ENCODE assay signal across 15 cellular contexts in the genomic region with DNA sequence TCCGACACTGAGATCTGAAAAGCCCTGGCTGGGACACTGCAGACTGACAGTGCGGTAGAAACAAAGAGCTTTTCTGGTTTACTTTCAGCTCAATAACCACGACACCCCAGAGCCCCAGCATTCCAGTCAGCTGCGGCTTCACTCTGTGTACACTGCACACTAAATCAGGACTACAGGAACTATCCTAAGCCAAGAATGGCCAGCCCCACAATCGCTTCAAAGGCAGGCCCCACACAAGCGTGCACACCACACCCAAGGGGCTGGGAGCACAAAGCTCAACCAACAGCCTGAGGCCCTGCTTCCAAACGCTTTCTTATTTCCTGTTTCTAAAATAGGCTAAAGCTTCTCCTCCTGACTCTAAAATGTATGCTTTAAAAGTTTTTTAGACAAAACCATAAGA. TPM values are rescaled to one million over a fixed set of nuclear protein-coding genes. Genes with fewer than 3 reads are reported as not detected.
DNase-seq lines count a peak whose midpoint lies in the region; ATAC-seq and TF ChIP-seq lines count a peak whose summit lies in the region.
"Had no signal": no experiment of that assay in that cellular context is flagged by ENCODE, and none has a peak within 500 bp of the region (broad histone marks: within the 10 kb centered on the region; RNA-seq: fewer than 3 reads in every experiment).

No MANE protein-coding gene starts in this region.

- no peaks in the 10 kb centered on the region for H3K9me3 ChIP-seq in esophagus (ENCODE audit: control insufficient read depth in 2 of 2, insufficient read depth in 1 of 2, low read depth in 1 of 2, low read length in 1 of 2)
- H3K9me3 ChIP-seq in transverse colon, result no peaks in the 10 kb centered on the region
- H3K9me3 ChIP-seq in SK-N-SH, result no peaks in the 10 kb centered on the region
- no peaks in the 10 kb centered on the region for H3K9me3 ChIP-seq in effector memory CD4-positive, alpha-beta T cell (ENCODE audit: control insufficient read depth, low read length)
- H3K9me3 ChIP-seq: MG63, SJCRH30 had no signal

- H3K36me3 ChIP-seq in esophagus (ENCODE audit: control insufficient read depth in 2 of 2, insufficient read depth in 2 of 2, low read length in 1 of 2) (peaks cover 19 to 46% of the 10 kb centered on the region in 2 donors), transverse colon (peaks cover 0 to 14% (median 6%) of the 10 kb centered on the region in 4 donors), SK-N-SH (replicated peaks in 1 of 2; ENCODE audit: control insufficient read depth in 1 of 2, insufficient read depth in 2 of 2, low read length in 1 of 2) (peaks cover 80 to 89% of the 10 kb centered on the region in 2 experiments)
- peaks cover 85% of the 10 kb centered on the region for H3K36me3 ChIP-seq in effector memory CD4-positive, alpha-beta T cell (ENCODE audit: control insufficient read depth, insufficient read depth, low read length)

- no peaks in the 10 kb centered on the region for H3K27me3 Mint-ChIP-seq in activated CD8-positive, alpha-beta T cell treated with anti-CD3 and anti-CD28 coated beads, Interleukin-2, amount 10 ng/mL, durations not matched to agents 7 days and 5 days (ENCODE audit: low read depth)
- H3K27me3 Mint-ChIP-seq in activated CD8-positive, alpha-beta T cell treated with anti-CD3 and anti-CD28 coated beads for 36 hours, result no peaks in the 10 kb centered on the region
- H3K27me3 Mint-ChIP-seq in mesothelial cell of epicardium (ENCODE audit: low read depth), result no peaks in the 10 kb centered on the region
- H3K27me3 Mint-ChIP-seq: natural killer cell treated with Interleukin-12 subunit alpha and Interleukin-12 subunit beta and Interleukin-15 and Interleukin-18, amount 100 ng/mL, for 72 hours had no signal

- H3K4me3 ChIP-seq in esophagus (ENCODE audit: low read depth in 1 of 2, low read length in 2 of 2), result no peak overlapping the region
- no peak overlapping the region for H3K4me3 ChIP-seq in transverse colon
- H3K4me3 ChIP-seq in SK-N-SH (ENCODE audit: low read depth in 2 of 2, low read length in 1 of 2), result no peak overlapping the region
- H3K4me3 ChIP-seq in effector memory CD4-positive, alpha-beta T cell (ENCODE audit: insufficient read depth, low read depth, low read length, poor library complexity, severe bottlenecking), result no peak overlapping the region
- H3K4me3 ChIP-seq: MG63, SJCRH30 had no signal

- no peak for TF ChIP-seq RAD21 in SK-N-SH (IDR thresholded peaks at IDR 0.05; ENCODE audit: low read length)

- no peaks in the 10 kb centered on the region for H3F3A ChIP-seq in SK-N-SH (replicated peaks; ENCODE audit: insufficient read depth)

- peak overlapping the region; percentile 32 for H3K27ac Mint-ChIP-seq in activated CD8-positive, alpha-beta T cell treated with anti-CD3 and anti-CD28 coated beads, Interleukin-2, amount 10 ng/mL, durations not matched to agents 7 days and 5 days
- H3K27ac Mint-ChIP-seq in activated CD8-positive, alpha-beta T cell treated with anti-CD3 and anti-CD28 coated beads for 36 hours, result no peak overlapping the region
- peak overlapping the region; percentile 9 for H3K27ac Mint-ChIP-seq in mesothelial cell of epicardium
- H3K27ac Mint-ChIP-seq: natural killer cell treated with Interleukin-12 subunit alpha and Interleukin-12 subunit beta and Interleukin-15 and Interleukin-18, amount 100 ng/mL, for 72 hours had no signal

- peaks cover 2 to 8% of the 10 kb centered on the region in 2 donors for H3K4me1 ChIP-seq in esophagus (ENCODE audit: control insufficient read depth in 2 of 2, insufficient read depth in 2 of 2, low read length in 1 of 2)
- peaks cover 0 to 13% (median 7%) of the 10 kb centered on the region in 4 donors for H3K4me1 ChIP-seq in transverse colon
- no peaks in the 10 kb centered on the region for H3K4me1 ChIP-seq in SK-N-SH (ENCODE audit: control insufficient read depth in 1 of 2, insufficient read depth in 2 of 2, low read depth in 1 of 2, low read length in 1 of 2)
- no peaks in the 10 kb centered on the region for H3K4me1 ChIP-seq in effector memory CD4-positive, alpha-beta T cell (ENCODE audit: control insufficient read depth, insufficient read depth, low read length, poor library complexity, severe bottlenecking)
- H3K4me1 ChIP-seq: SJCRH30 had no signal

- no peaks in the 10 kb centered on the region for H3K9me2 ChIP-seq in SK-N-SH

- no peaks in the 10 kb centered on the region for H4K20me1 ChIP-seq in SK-N-SH (ENCODE audit: insufficient read depth)

- DNase-seq in activated CD8-positive, alpha-beta T cell treated with anti-CD3 and anti-CD28 coated beads, Interleukin-2, amount 10 ng/mL, durations not matched to agents 7 days and 5 days, result no peak
- no peak for DNase-seq in activated CD8-positive, alpha-beta T cell treated with anti-CD3 and anti-CD28 coated beads for 36 hours
- DNase-seq in mesothelial cell of epicardium (ENCODE audit: low spot score in 2 of 2, unreplicated experiment in 2 of 2) (no peak), transverse colon (peak; percentile 63), COLO668 (lab: John Stamatoyannopoulos, UW; ENCODE audit: unreplicated experiment) (no peak), SK-N-SH (no peak)
- no peak for DNase-seq in effector memory CD4-positive, alpha-beta T cell
- DNase-seq: activated CD4-positive, CD25-positive, alpha-beta regulatory T cell; activated naive CD4-positive, alpha-beta T cell treated with Interleukin-2 at 50 U/mL for 16 hours; DMS79 treated with DMSO at 0.1 percent for 48 hours; MG63; NCI-H69; SJCRH30 had no signal

- in situ Hi-C loops in transverse colon (cut with MboI; ENCODE audit: low pct_ligation_motif_present in 1 of 4, low pct_unique_long_range_greater_than_20kb in 1 of 4, low sequenced_read_pairs in 3 of 4), result no loop called here

- H3K27ac ChIP-seq in esophagus (ENCODE audit: low read depth in 2 of 2, low read length in 1 of 2) (peak overlapping the region; percentile 36 to 78), transverse colon (peak overlapping the region; percentile 35 to 69 (median 56)), SK-N-SH (ENCODE audit: low read depth in 2 of 2, low read length in 1 of 2) (no peak overlapping the region)
- no peak overlapping the region for H3K27ac ChIP-seq in effector memory CD4-positive, alpha-beta T cell (ENCODE audit: insufficient read depth, low read length, poor library complexity, severe bottlenecking)
- H3K27ac ChIP-seq: SJCRH30 had no signal

- intact Hi-C loops in activated CD8-positive, alpha-beta T cell treated with anti-CD3 and anti-CD28 coated beads for 36 hours (cut with micrococcal nuclease), result no loop called here
- intact Hi-C loops in transverse colon (cut with DNase I; ENCODE audit: low total_unique reads), result no loop called here

- H3K4me2 ChIP-seq in SK-N-SH, result no peak overlapping the region

- peaks cover 27% of the 10 kb centered on the region; the same call in 1 of the 2 replicates for H3K79me2 ChIP-seq in SK-N-SH (ENCODE audit: insufficient read depth)

- no peak overlapping the region for H2AFZ ChIP-seq in SK-N-SH (ENCODE audit: low read depth)

- H3K4me3 Mint-ChIP-seq in activated CD8-positive, alpha-beta T cell treated with anti-CD3 and anti-CD28 coated beads, Interleukin-2, amount 10 ng/mL, durations not matched to agents 7 days and 5 days, result no peak overlapping the region
- H3K4me3 Mint-ChIP-seq in activated CD8-positive, alpha-beta T cell treated with anti-CD3 and anti-CD28 coated beads for 36 hours, result no peak overlapping the region
- no peak overlapping the region for H3K4me3 Mint-ChIP-seq in mesothelial cell of epicardium
- H3K4me3 Mint-ChIP-seq: natural killer cell treated with Interleukin-12 subunit alpha and Interleukin-12 subunit beta and Interleukin-15 and Interleukin-18, amount 100 ng/mL, for 72 hours had no signal

- TF ChIP-seq CTCF in activated CD8-positive, alpha-beta T cell treated with anti-CD3 and anti-CD28 coated beads for 36 hours (IDR thresholded peaks at IDR 0.05), result no peak
- TF ChIP-seq CTCF in mesothelial cell of epicardium (IDR thresholded peaks at IDR 0.05; ENCODE audit: unreplicated experiment) (no peak), transverse colon (IDR thresholded peaks at IDR 0.05) (no peak), SK-N-SH (IDR thresholded peaks at IDR 0.05) (no peak)

- H3K9me3 Mint-ChIP-seq in activated CD8-positive, alpha-beta T cell treated with anti-CD3 and anti-CD28 coated beads, Interleukin-2, amount 10 ng/mL, durations not matched to agents 7 days and 5 days (ENCODE audit: insufficient read depth), result no peaks in the 10 kb centered on the region
- no peaks in the 10 kb centered on the region for H3K9me3 Mint-ChIP-seq in activated CD8-positive, alpha-beta T cell treated with anti-CD3 and anti-CD28 coated beads for 36 hours
- H3K9me3 Mint-ChIP-seq in mesothelial cell of epicardium, result no peaks in the 10 kb centered on the region
- H3K9me3 Mint-ChIP-seq: natural killer cell treated with Interleukin-12 subunit alpha and Interleukin-12 subunit beta and Interleukin-15 and Interleukin-18, amount 100 ng/mL, for 72 hours had no signal

- no peak for TF ChIP-seq EP300 in transverse colon (IDR thresholded peaks at IDR 0.05; ENCODE audit: low read depth)
- no peak for TF ChIP-seq EP300 in SK-N-SH (IDR thresholded peaks at IDR 0.05; ENCODE audit: borderline replicate concordance in 1 of 2, low read depth in 1 of 2, low read length in 1 of 2)

- no peak for ATAC-seq in activated CD8-positive, alpha-beta T cell treated with anti-CD3 and anti-CD28 coated beads, Interleukin-2, amount 10 ng/mL, durations not matched to agents 7 days and 5 days
- no peak for ATAC-seq in activated CD8-positive, alpha-beta T cell treated with anti-CD3 and anti-CD28 coated beads for 36 hours
- ATAC-seq: natural killer cell treated with Interleukin-12 subunit alpha and Interleukin-12 subunit beta and Interleukin-15 and Interleukin-18, amount 100 ng/mL, for 72 hours had no signal

- no peak for TF ChIP-seq POLR2A in transverse colon (IDR thresholded peaks at IDR 0.05)

- H3K36me3 Mint-ChIP-seq in activated CD8-positive, alpha-beta T cell treated with anti-CD3 and anti-CD28 coated beads, Interleukin-2, amount 10 ng/mL, durations not matched to agents 7 days and 5 days (ENCODE audit: low read depth), result peaks cover 73% of the 10 kb centered on the region
- H3K36me3 Mint-ChIP-seq in activated CD8-positive, alpha-beta T cell treated with anti-CD3 and anti-CD28 coated beads for 36 hours (ENCODE audit: low read depth), result peaks cover 70% of the 10 kb centered on the region
- peaks cover 52% of the 10 kb centered on the region for H3K36me3 Mint-ChIP-seq in mesothelial cell of epicardium

- no peak overlapping the region for H3K9ac ChIP-seq in SK-N-SH

- no peaks in the 10 kb centered on the region for H3K27me3 ChIP-seq in esophagus (ENCODE audit: control insufficient read depth in 1 of 2, insufficient read depth in 2 of 2, low read length in 2 of 2)
- H3K27me3 ChIP-seq in transverse colon, result no peaks in the 10 kb centered on the region
- H3K27me3 ChIP-seq in SK-N-SH (ENCODE audit: insufficient read depth), result no peaks in the 10 kb centered on the region
- H3K27me3 ChIP-seq in effector memory CD4-positive, alpha-beta T cell (replicated peaks; ENCODE audit: control insufficient read depth, insufficient read depth, low read length, poor library complexity, severe bottlenecking), result no peaks in the 10 kb centered on the region
- H3K27me3 ChIP-seq: MG63, SJCRH30 had no signal

- CTCF ChIA-PET in activated CD8-positive, alpha-beta T cell treated with anti-CD3 and anti-CD28 coated beads, Interleukin-2, amount 10 ng/mL, durations not matched to agents 7 days and 5 days (lab: Charles Lee), result interaction anchor here (1.8 kb wide), 1 partner anchor 237 kb away, joined by 5 read pairs; no protein-coding TSS in a partner anchor
- CTCF ChIA-PET in activated CD8-positive, alpha-beta T cell treated with anti-CD3 and anti-CD28 coated beads for 36 hours (lab: Charles Lee), result interaction anchor here (1.2 kb wide), 1 partner anchor 9 kb away, joined by 4 read pairs; no protein-coding TSS in a partner anchor
- CTCF ChIA-PET in SK-N-SH (lab: Yijun Ruan, JAX), result interaction anchor here (2.8 kb wide), 1 partner anchor 10 kb away, joined by 8 read pairs; no protein-coding TSS in a partner anchor

- no peaks in the 10 kb centered on the region for H3K4me1 Mint-ChIP-seq in activated CD8-positive, alpha-beta T cell treated with anti-CD3 and anti-CD28 coated beads, Interleukin-2, amount 10 ng/mL, durations not matched to agents 7 days and 5 days (ENCODE audit: low read depth)
- H3K4me1 Mint-ChIP-seq in activated CD8-positive, alpha-beta T cell treated with anti-CD3 and anti-CD28 coated beads for 36 hours (ENCODE audit: low read depth), result no peaks in the 10 kb centered on the region
- peaks cover 5% of the 10 kb centered on the region for H3K4me1 Mint-ChIP-seq in mesothelial cell of epicardium

- 34 to 39% methylated on average over 7 of the region's 7 CpGs for WGBS in esophagus, 2 donors
- WGBS in transverse colon (ENCODE audit: low coverage in 1 of 2), 2 donors, result 56 to 61% methylated on average over 5 to 7 of the region's 7 CpGs
- 98% methylated on average over 6 of the region's 7 CpGs for WGBS in SK-N-SH (ENCODE audit: low lambda C conversion rate)

- POLR2A ChIA-PET in activated CD8-positive, alpha-beta T cell treated with anti-CD3 and anti-CD28 coated beads, Interleukin-2, amount 10 ng/mL, durations not matched to agents 7 days and 5 days (lab: Charles Lee), result interaction anchor here (0.6 kb wide), 1 partner anchor 55 kb away, joined by 3 read pairs; no protein-coding TSS in a partner anchor
- POLR2A ChIA-PET in activated CD8-positive, alpha-beta T cell treated with anti-CD3 and anti-CD28 coated beads for 36 hours (lab: Charles Lee), result no interaction called here
- POLR2A ChIA-PET in SK-N-SH (lab: Yijun Ruan, JAX), result no interaction called here

RNA-seq across cellular contexts. Expression of gene URB1, which starts 28.4 kb away (rescaled TPM):
- 10 to 100 TPM; 17.4 to 19.4 TPM for total RNA-seq in activated CD8-positive, alpha-beta T cell treated with anti-CD3 and anti-CD28 coated beads, Interleukin-2, amount 10 ng/mL, durations not matched to agents 7 days and 5 days
- 10 to 100 TPM; 30.9 to 31.8 TPM for total RNA-seq in activated CD8-positive, alpha-beta T cell treated with anti-CD3 and anti-CD28 coated beads for 36 hours
- polyA plus RNA-seq in esophagus (1 to 10 TPM; 4.6 to 5.5 TPM), SK-N-SH (2012; rRNA removed) (9.9 and 12.5 TPM in 2 replicates)
- total RNA-seq in mesothelial cell of epicardium (21.8 to 23.4 TPM (median 22.2 TPM) in 3 replicates), transverse colon (1 to 10 TPM; 6.4 to 8.7 (median 7.3) TPM)
- polyA plus RNA-seq in SK-N-SH (2012; cell fraction: cytosol; rRNA removed), result 4.7 and 6.4 TPM in 2 replicates
- polyA plus RNA-seq in SK-N-SH (2012; cell fraction: nucleus; rRNA removed), result 19.7 and 25.3 TPM in 2 replicates

RNA-seq across cellular contexts. Expression of gene EVA1C, which starts 48.1 kb away (rescaled TPM):
- total RNA-seq in activated CD8-positive, alpha-beta T cell treated with anti-CD3 and anti-CD28 coated beads, Interleukin-2, amount 10 ng/mL, durations not matched to agents 7 days and 5 days, result 1 to 10 TPM; 3.0 to 3.5 TPM
- total RNA-seq in activated CD8-positive, alpha-beta T cell treated with anti-CD3 and anti-CD28 coated beads for 36 hours, result 10 to 100 TPM; 11.1 to 13.7 TPM
- polyA plus RNA-seq in esophagus (10 to 100 TPM; 18.3 to 21.1 TPM), SK-N-SH (2012; rRNA removed) (9.5 and 10.1 TPM in 2 replicates)
- total RNA-seq in mesothelial cell of epicardium (2.1 to 3.8 TPM (median 3.1 TPM) in 3 replicates), transverse colon (10 to 100 TPM in 3 of 4 donors, 1 to 10 TPM in 1; 8.6 to 44.1 (median 33.8) TPM)
- polyA plus RNA-seq in SK-N-SH (2012; cell fraction: cytosol; rRNA removed), result 9.0 and 9.9 TPM in 2 replicates
- polyA plus RNA-seq in SK-N-SH (2012; cell fraction: nucleus; rRNA removed), result 11.5 and 12.6 TPM in 2 replicates

Comparison
In these comparisons a context has a peak if more than half of its experiments do, and no peak if none do; other contexts are left out.
1. H3K27ac ChIP-seq: peak in esophagus (2 of 2) and transverse colon (4 of 4); none in SK-N-SH (0 of 2) and effector memory CD4-positive, alpha-beta T cell (single experiment).